1 cellular context compared by ENCODE assay signal in genomic region chr10:58164517-58164916, GRCh38.
TF ChIP-seq lines count a peak whose summit lies in the region.

No MANE protein-coding gene starts in this region.

TF ChIP-seq in H1, 55 proteins besides CTCF, POLR2A, EP300 and RAD21 (continued from another document):
- TF ChIP-seq NANOG (IDR thresholded peaks at IDR 0.05; ENCODE audit: insufficient read depth, low read depth, low read length, poor library complexity, severe bottlenecking) (no peak), YY1 (IDR thresholded peaks at IDR 0.05; ENCODE audit: low read depth, low read length) (no peak), KDM5A (IDR thresholded peaks at IDR 0.05; ENCODE audit: low read length) (no peak), POLR2AphosphoS5 (IDR thresholded peaks at IDR 0.05; ENCODE audit: low read depth, low read length) (no peak), RBBP5 (IDR thresholded peaks at IDR 0.05; ENCODE audit: borderline replicate concordance, low read depth, low read length) (no peak)
